ENCODE assay signal across 10 cellular contexts in the genomic region with DNA sequence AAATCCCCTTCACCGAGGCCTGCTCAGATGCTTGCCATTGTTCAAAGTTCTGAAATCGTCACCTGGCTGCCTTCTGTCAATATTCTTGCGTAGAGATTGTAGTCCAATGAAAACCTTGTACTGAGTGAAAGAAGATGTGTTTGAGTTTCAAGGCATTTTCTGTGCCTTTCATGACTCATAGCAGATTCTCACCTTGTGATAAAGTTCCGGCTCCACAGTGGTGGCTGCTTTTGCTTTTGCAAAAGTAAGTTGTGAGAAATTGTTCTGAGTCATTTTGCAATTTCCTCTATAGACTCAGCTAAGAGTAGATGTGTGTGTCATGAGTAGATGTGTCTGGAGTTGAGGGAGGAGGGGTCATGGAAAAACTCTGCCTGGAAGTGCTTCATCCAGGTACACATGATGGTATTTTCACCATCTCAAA. TPM values are rescaled to one million over a fixed set of nuclear protein-coding genes. Genes with fewer than 3 reads are reported as not detected.
DNase-seq lines count a peak whose midpoint lies in the region; ATAC-seq and TF ChIP-seq lines count a peak whose summit lies in the region.
"Had no signal": no experiment of that assay in that cellular context is flagged by ENCODE, and none has a peak within 500 bp of the region (broad histone marks: within the 10 kb centered on the region; RNA-seq: fewer than 3 reads in every experiment).

No MANE protein-coding gene starts in this region.

- CTCF ChIA-PET in activated CD4-positive, alpha-beta T cell treated with anti-CD3 and anti-CD28 coated beads for 36 hours (lab: Charles Lee) = interaction anchor here (0.6 to 1.9 kb wide), 3 partner anchors 10 to 517 kb away, joined by 3 to 5 read pairs (median 5); no protein-coding TSS in a partner anchor

- H3K27me3 ChIP-seq in prostate gland (replicated peaks; ENCODE audit: insufficient read depth) (no peaks in the 10 kb centered on the region), WERI-Rb-1 (ENCODE audit: insufficient read depth, low read depth, severe bottlenecking) (no peaks in the 10 kb centered on the region)

- H3K9me3 ChIP-seq in prostate gland = no peaks in the 10 kb centered on the region
- H3K9me3 ChIP-seq in WERI-Rb-1 (ENCODE audit: severe bottlenecking) = no peaks in the 10 kb centered on the region

- WGBS in prostate gland = 38% methylated on average over 4 of the region's 4 CpGs

- in situ Hi-C loops in SK-MEL-5 (cut with HindIII; ENCODE audit: low pct_unique_long_range_greater_than_20kb, low sequenced_read_pairs) = no loop called here

- peak; percentile 99 for ATAC-seq in activated CD4-positive, alpha-beta T cell treated with anti-CD3 and anti-CD28 coated beads for 36 hours
- ATAC-seq in HG02943 (IDR thresholded peaks at IDR 0.05; ENCODE audit: low read depth, unreplicated experiment) = peak; percentile 95

- peaks cover 18% of the 10 kb centered on the region for H3K4me1 Mint-ChIP-seq in activated CD4-positive, alpha-beta T cell treated with anti-CD3 and anti-CD28 coated beads for 36 hours
- peaks cover 36% of the 10 kb centered on the region for H3K4me1 Mint-ChIP-seq in chondrocyte (ENCODE audit: low read depth)

- H3K27ac Mint-ChIP-seq in activated CD4-positive, alpha-beta T cell treated with anti-CD3 and anti-CD28 coated beads for 36 hours = peak overlapping the region; percentile 79
- peak overlapping the region; percentile 92 for H3K27ac Mint-ChIP-seq in chondrocyte (ENCODE audit: unreplicated experiment)

- peak; percentile 79 for DNase-seq in activated CD4-positive, alpha-beta T cell treated with anti-CD3 and anti-CD28 coated beads for 36 hours
- DNase-seq in activated CD4-positive, alpha-beta T cell treated with anti-CD3 and anti-CD28 coated beads, Interleukin-2, amount 50 U/mL, for 1 hour = no peak
- DNase-seq in SK-MEL-5 (ENCODE audit: low read depth, low spot score) (peak; percentile 35), chondrocyte (ENCODE audit: low spot score) (no peak), prostate gland (ENCODE audit: low spot score) (no peak), WERI-Rb-1 (no peak)
- peak; percentile 34 to 49 for DNase-seq in stimulated activated CD4-positive, alpha-beta T cell treated with anti-CD3 and anti-CD28 coated beads, Interleukin-4, amount 100 ng/mL, for 4 hours

- H3K27ac ChIP-seq in prostate gland (no peak overlapping the region), WERI-Rb-1 (no peak overlapping the region)
- H3K27ac ChIP-seq: C4-2B had no signal

- intact Hi-C loops in activated CD4-positive, alpha-beta T cell treated with anti-CD3 and anti-CD28 coated beads for 36 hours (cut with DNase I, micrococcal nuclease) = loop anchor here (1.0 kb wide), 5 partner anchors 38 to 618 kb away; a partner anchor contains a TSS
- intact Hi-C loops in prostate gland (cut with DNase I) = no loop called here

- H3K36me3 ChIP-seq in prostate gland (no peaks in the 10 kb centered on the region), WERI-Rb-1 (peaks cover 28% of the 10 kb centered on the region)

- no peaks in the 10 kb centered on the region for H3K9me3 Mint-ChIP-seq in activated CD4-positive, alpha-beta T cell treated with anti-CD3 and anti-CD28 coated beads for 36 hours (ENCODE audit: low read depth)
- H3K9me3 Mint-ChIP-seq in chondrocyte (ENCODE audit: low read depth) = peaks cover 2% of the 10 kb centered on the region

- POLR2A ChIA-PET in activated CD4-positive, alpha-beta T cell treated with anti-CD3 and anti-CD28 coated beads for 36 hours (lab: Charles Lee) = no interaction called here

- no peaks in the 10 kb centered on the region for H3K4me1 ChIP-seq in prostate gland (replicated peaks)

- peak overlapping the region; percentile 10 for H3K4me3 Mint-ChIP-seq in activated CD4-positive, alpha-beta T cell treated with anti-CD3 and anti-CD28 coated beads for 36 hours
- H3K4me3 Mint-ChIP-seq in chondrocyte (ENCODE audit: unreplicated experiment) = no peak overlapping the region

- H3K4me3 ChIP-seq in prostate gland = no peak overlapping the region
- H3K4me3 ChIP-seq in WERI-Rb-1 (ENCODE audit: low read depth, low read length) = no peak overlapping the region

- peaks cover 1% of the 10 kb centered on the region for H3K36me3 Mint-ChIP-seq in activated CD4-positive, alpha-beta T cell treated with anti-CD3 and anti-CD28 coated beads for 36 hours (ENCODE audit: low read depth)
- H3K36me3 Mint-ChIP-seq in chondrocyte (ENCODE audit: low read depth) = peaks cover 5% of the 10 kb centered on the region

- H3K27me3 Mint-ChIP-seq in activated CD4-positive, alpha-beta T cell treated with anti-CD3 and anti-CD28 coated beads for 36 hours = peaks cover 2% of the 10 kb centered on the region
- no peaks in the 10 kb centered on the region for H3K27me3 Mint-ChIP-seq in chondrocyte (ENCODE audit: low read depth)

- TF ChIP-seq CTCF in chondrocyte (IDR thresholded peaks at IDR 0.05) = no peak
- no peak for TF ChIP-seq CTCF in prostate gland (IDR thresholded peaks at IDR 0.05)
- no peak for TF ChIP-seq CTCF in WERI-Rb-1 (IDR thresholded peaks at IDR 0.05; ENCODE audit: low read depth, low read length)

- no peak for TF ChIP-seq POLR2A in prostate gland (IDR thresholded peaks at IDR 0.05)

RNA-seq across cellular contexts. Expression of a gene that starts 39.8 kb away (rescaled TPM):
- not detected for total RNA-seq in activated CD4-positive, alpha-beta T cell treated with anti-CD3 and anti-CD28 coated beads for 36 hours
- total RNA-seq in SK-MEL-5 (2014; rRNA removed; shearing (Covaris generic)) = 0.32 TPM in 1 of 2 replicates, not detected in the other
- not detected in 2 replicates for polyA plus RNA-seq in SK-MEL-5 (2015; cell fraction: cytosol; rRNA removed)
- not detected in 2 replicates for polyA plus RNA-seq in SK-MEL-5 (2015; cell fraction: nucleus; rRNA removed)
- total RNA-seq in chondrocyte = not detected in 3 replicates
- total RNA-seq in prostate gland = not detected
- total RNA-seq: dermis microvascular lymphatic vessel endothelial cell had no signal

Comparison
In these comparisons a context has a peak if more than half of its experiments do, and no peak if none do; other contexts are left out.
1. DNase-seq: peak in activated CD4-positive, alpha-beta T cell treated with anti-CD3 and anti-CD28 coated beads for 36 hours (single experiment), SK-MEL-5 (single experiment) and stimulated activated CD4-positive, alpha-beta T cell treated with anti-CD3 and anti-CD28 coated beads, Interleukin-4, amount 100 ng/mL, for 4 hours (2 of 2); none in activated CD4-positive, alpha-beta T cell treated with anti-CD3 and anti-CD28 coated beads, Interleukin-2, amount 50 U/mL, for 1 hour (single experiment), chondrocyte (single experiment), prostate gland (single experiment) and WERI-Rb-1 (single experiment).